Comparison of ENCODE assay signal across 8 cellular contexts in genomic region chr15:45401665-45402161, GRCh38. TPM values are rescaled to one million over a fixed set of nuclear protein-coding genes. Genes with fewer than 3 reads are reported as not detected.
DNase-seq lines count a peak whose midpoint lies in the region; ATAC-seq and TF ChIP-seq lines count a peak whose summit lies in the region.

No MANE protein-coding gene starts in this region.

- peak; percentile 5 for ATAC-seq in GM21619 (IDR thresholded peaks at IDR 0.05; ENCODE audit: unreplicated experiment)

- H3K4me1 ChIP-seq in BE2C, result no peaks in the 10 kb centered on the region; the same call in 1 of the 2 replicates
- H3K4me1 ChIP-seq in SJCRH30, result peaks cover 7% of the 10 kb centered on the region; the same call in 1 of the 2 replicates

- H3K27me3 ChIP-seq in BE2C, result peaks cover 10% of the 10 kb centered on the region
- no peaks in the 10 kb centered on the region for H3K27me3 ChIP-seq in SJCRH30

- no peak for DNase-seq in BE2C
- DNase-seq in SJCRH30, result no peak
- no peak for DNase-seq in fibroblast of pulmonary artery (ENCODE audit: low read depth)
- no peak for DNase-seq in retinal pigment epithelial cell (ENCODE audit: low read depth)
- DNase-seq in posterior vena cava (ENCODE audit: low spot score), result no peak
- DNase-seq in T1000 (lab: John Stamatoyannopoulos, UW), result no peak
- no peak for DNase-seq in MV-4-11 (lab: John Stamatoyannopoulos, UW)

- TF ChIP-seq CTCF in BE2C (IDR thresholded peaks at IDR 0.05; ENCODE audit: low read depth, low read length), result no peak
- TF ChIP-seq CTCF in fibroblast of pulmonary artery (IDR thresholded peaks at IDR 0.05; ENCODE audit: low read length, missing control alignments), result no peak
- TF ChIP-seq CTCF in retinal pigment epithelial cell (conservative IDR thresholded peaks at IDR 0.05; ENCODE audit: low read depth, low read length), result no peak

- H3K27ac ChIP-seq in SJCRH30, result peak overlapping the region; percentile 70; the same call in 1 of the 2 replicates

- no peaks in the 10 kb centered on the region for H3K9me3 ChIP-seq in BE2C
- H3K9me3 ChIP-seq in SJCRH30 (replicated peaks), result no peaks in the 10 kb centered on the region

- intact Hi-C loops in posterior vena cava (cut with DNase I), result loop anchor here (5.0 to 10.0 kb wide), 2 partner anchors 94 to 97 kb away; no protein-coding TSS in a partner anchor

- H3K36me3 ChIP-seq in BE2C, result peaks cover 23% of the 10 kb centered on the region
- peaks cover 17% of the 10 kb centered on the region for H3K36me3 ChIP-seq in SJCRH30

- H3K4me3 ChIP-seq in BE2C (ENCODE audit: low read depth, low read length), result peak overlapping the region; percentile 94
- peak overlapping the region; percentile 86 for H3K4me3 ChIP-seq in SJCRH30
- peak overlapping the region; percentile 92 for H3K4me3 ChIP-seq in fibroblast of pulmonary artery (replicated peaks; ENCODE audit: low read depth, low read length)
- H3K4me3 ChIP-seq in retinal pigment epithelial cell (ENCODE audit: low read length), result peak overlapping the region; percentile 66

RNA-seq across cellular contexts. Expression of gene GATM, which starts 23.4 kb away (rescaled TPM):
- polyA plus RNA-seq in BE2C (2012; ENCODE audit: insufficient read depth, insufficient read length, low read depth), result not detected
- total RNA-seq in SJCRH30 (2014; rRNA removed; shearing (Covaris generic)), result 226 and 232 TPM in 2 replicates
- total RNA-seq in posterior vena cava, result 10 to 100 TPM; 26.7 to 27.2 TPM
